In genomic region chr17:43576563-43577229, GRCh38 we compare ENCODE assay signal across 7 cellular contexts. TPM values are rescaled to one million over a fixed set of nuclear protein-coding genes. Genes with fewer than 3 reads are reported as not detected.
DNase-seq lines count a peak whose midpoint lies in the region; ATAC-seq, FAIRE-seq and TF ChIP-seq lines count a peak whose summit lies in the region.

No MANE protein-coding gene starts in this region.

- TF ChIP-seq CTCF in GM12865 (IDR thresholded peaks at IDR 0.05; ENCODE audit: insufficient read depth, low read depth, low read length, missing control alignments) (peak; percentile 88), astrocyte (IDR thresholded peaks at IDR 0.05; ENCODE audit: insufficient read depth, low read depth, low read length) (peak; percentile 85)

- peak overlapping the region; percentile 34 for H3K27ac Mint-ChIP-seq in astrocyte (ENCODE audit: unreplicated experiment)

- H3K4me3 ChIP-seq in GM12865 (ENCODE audit: low read depth, low read length): no peak overlapping the region
- no peak overlapping the region for H3K4me3 ChIP-seq in astrocyte (ENCODE audit: insufficient read depth, low read depth, low read length)

- ATAC-seq in HG02973 (IDR thresholded peaks at IDR 0.05; ENCODE audit: unreplicated experiment): no peak

- H3K4me1 Mint-ChIP-seq in astrocyte (ENCODE audit: low read depth, unreplicated experiment): peaks cover 44% of the 10 kb centered on the region

- H3K4me1 ChIP-seq in astrocyte (ENCODE audit: insufficient read depth, low read length): peaks cover 38% of the 10 kb centered on the region

- H3K9ac ChIP-seq in astrocyte (ENCODE audit: low read length): no peak overlapping the region

- peaks cover 6% of the 10 kb centered on the region for H3K27me3 Mint-ChIP-seq in astrocyte (ENCODE audit: low read depth, unreplicated experiment)

- no peak overlapping the region for H2AFZ ChIP-seq in astrocyte (ENCODE audit: low read depth, low read length)

- no peaks in the 10 kb centered on the region for H3K9me3 ChIP-seq in astrocyte (ENCODE audit: insufficient read depth, low read depth, low read length)

- no peaks in the 10 kb centered on the region for H3K79me2 ChIP-seq in astrocyte (ENCODE audit: insufficient read depth, low read length)

- no peak overlapping the region for H3K27ac ChIP-seq in astrocyte (ENCODE audit: low read depth, low read length)

- no peaks in the 10 kb centered on the region for H3K9me3 Mint-ChIP-seq in astrocyte (ENCODE audit: unreplicated experiment)

- H3K36me3 Mint-ChIP-seq in astrocyte (ENCODE audit: low read depth, unreplicated experiment): no peaks in the 10 kb centered on the region

- peak; percentile 67 for FAIRE-seq in astrocyte (lab: Jason Lieb, UNC)

- DNase-seq in GM12865 (ENCODE audit: low read depth) (peak; percentile 80), NCI-H1436 treated with DMSO at 0.1 percent for 48 hours (lab: John Stamatoyannopoulos, UW) (peak; percentile 44), T-helper 22 cell (ENCODE audit: low read depth) (peak; percentile 20), astrocyte (ENCODE audit: low read depth) (no peak), hippocampal formation (lab: John Stamatoyannopoulos, UW) (peak; percentile 27 to 48), smooth muscle cell of the brain vasculature (ENCODE audit: low read depth, low spot score) (peak; percentile 54)

- no peaks in the 10 kb centered on the region for H4K20me1 ChIP-seq in astrocyte (ENCODE audit: insufficient read depth, low read length)

- H3K4me3 Mint-ChIP-seq in astrocyte (ENCODE audit: unreplicated experiment): no peak overlapping the region

- H3K36me3 ChIP-seq in astrocyte (ENCODE audit: insufficient read depth, low read length): no peaks in the 10 kb centered on the region

- H3K4me2 ChIP-seq in astrocyte (ENCODE audit: low read length): no peak overlapping the region

- H3K27me3 ChIP-seq in astrocyte (ENCODE audit: insufficient read depth, low read length): no peaks in the 10 kb centered on the region

RNA-seq across cellular contexts. Expression of gene ETV4, which starts 30.6 kb away (rescaled TPM):
- 10.6 and 11.4 TPM in 2 replicates for total RNA-seq in astrocyte
